In the genomic region with DNA sequence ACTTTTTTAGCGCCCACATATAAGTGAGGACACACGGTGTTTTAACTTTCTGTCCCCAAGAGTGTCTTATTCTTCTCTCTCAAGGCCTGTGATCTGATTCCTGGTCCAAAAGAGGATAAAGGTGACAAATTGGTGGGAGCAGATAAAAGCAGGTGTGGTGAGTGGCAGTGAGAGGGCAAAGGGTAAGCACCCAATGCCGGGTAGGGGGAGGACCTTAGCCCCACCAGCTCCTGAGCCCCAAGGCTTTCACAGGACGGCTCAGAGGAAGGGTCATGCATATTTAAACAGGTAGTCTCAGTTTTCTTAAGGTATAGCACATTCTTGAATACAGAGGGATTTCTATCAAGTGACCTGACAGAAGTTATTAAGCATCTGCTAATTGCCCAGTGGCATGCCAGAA, we compare ENCODE assay signal across 16 cellular contexts. TPM values are rescaled to one million over a fixed set of nuclear protein-coding genes. Genes with fewer than 3 reads are reported as not detected.
DNase-seq lines count a peak whose midpoint lies in the region; ATAC-seq, FAIRE-seq and TF ChIP-seq lines count a peak whose summit lies in the region.
"Had no signal": no experiment of that assay in that cellular context is flagged by ENCODE, and none has a peak within 500 bp of the region (broad histone marks: within the 10 kb centered on the region; RNA-seq: fewer than 3 reads in every experiment).

No MANE protein-coding gene starts in this region.

- H3K27ac Mint-ChIP-seq in activated CD4-positive, alpha-beta memory T cell treated with anti-CD3 and anti-CD28 coated beads, Interleukin-2, amount 10 ng/mL, durations not matched to agents 7 days and 5 days: peak overlapping the region; percentile 9
- no peak overlapping the region for H3K27ac Mint-ChIP-seq in activated CD4-positive, alpha-beta memory T cell treated with anti-CD3 and anti-CD28 coated beads for 36 hours
- H3K27ac Mint-ChIP-seq in CD8-positive, alpha-beta T cell: peak overlapping the region; percentile 52
- peak overlapping the region; percentile 21 for H3K27ac Mint-ChIP-seq in activated naive CD8-positive, alpha-beta T cell treated with anti-CD3 and anti-CD28 coated beads for 36 hours
- H3K27ac Mint-ChIP-seq in naive thymus-derived CD4-positive, alpha-beta T cell: peak overlapping the region in 7 of 9 donors; percentile 4 to 67 (median 56)

- no peaks in the 10 kb centered on the region for H3K9me3 ChIP-seq in CD8-positive, alpha-beta T cell (ENCODE audit: low read length)
- no peaks in the 10 kb centered on the region for H3K9me3 ChIP-seq in naive thymus-derived CD4-positive, alpha-beta T cell (ENCODE audit: control insufficient read depth in 2 of 3, low read length in 3 of 3)
- H3K9me3 ChIP-seq: HAP-1 had no signal

- H3K4me3 Mint-ChIP-seq in activated CD4-positive, alpha-beta memory T cell treated with anti-CD3 and anti-CD28 coated beads, Interleukin-2, amount 10 ng/mL, durations not matched to agents 7 days and 5 days: no peak overlapping the region
- no peak overlapping the region for H3K4me3 Mint-ChIP-seq in activated CD4-positive, alpha-beta memory T cell treated with anti-CD3 and anti-CD28 coated beads for 36 hours
- H3K4me3 Mint-ChIP-seq in CD8-positive, alpha-beta T cell: no peak overlapping the region
- no peak overlapping the region for H3K4me3 Mint-ChIP-seq in activated naive CD8-positive, alpha-beta T cell treated with anti-CD3 and anti-CD28 coated beads for 36 hours
- no peak overlapping the region for H3K4me3 Mint-ChIP-seq in naive thymus-derived CD4-positive, alpha-beta T cell

- peaks cover 56% of the 10 kb centered on the region for H3K36me3 ChIP-seq in CD8-positive, alpha-beta T cell (ENCODE audit: insufficient read depth, low read length)
- peaks cover 15 to 95% (median 16%) of the 10 kb centered on the region in 3 experiments for H3K36me3 ChIP-seq in naive thymus-derived CD4-positive, alpha-beta T cell (ENCODE audit: control insufficient read depth in 2 of 3, insufficient read depth in 3 of 3, low read length in 3 of 3)

- POLR2A ChIA-PET in activated CD4-positive, alpha-beta memory T cell treated with anti-CD3 and anti-CD28 coated beads, Interleukin-2, amount 10 ng/mL, durations not matched to agents 7 days and 5 days (lab: Charles Lee): interaction anchor here (1.2 to 2.3 kb wide), 4 partner anchors 18 to 369 kb away, joined by 3 to 13 read pairs (median 4); no protein-coding TSS in a partner anchor
- POLR2A ChIA-PET in activated CD4-positive, alpha-beta memory T cell treated with anti-CD3 and anti-CD28 coated beads for 36 hours (lab: Charles Lee): interaction anchor here (0.7 to 1.2 kb wide), 2 partner anchors 20 to 474 kb away, joined by 3 to 4 read pairs; partner anchors contain the start of gene TMEM63A
- POLR2A ChIA-PET in CD8-positive, alpha-beta T cell (lab: Charles Lee): no interaction called here
- POLR2A ChIA-PET in naive thymus-derived CD4-positive, alpha-beta T cell (lab: Charles Lee): interaction anchor here (0.6 to 0.9 kb wide), 3 partner anchors 11 to 157 kb away, joined by 3 to 5 read pairs (median 5); no protein-coding TSS in a partner anchor

- ATAC-seq in CD8-positive, alpha-beta T cell: no peak
- no peak for ATAC-seq in naive thymus-derived CD4-positive, alpha-beta T cell

- peaks cover 86% of the 10 kb centered on the region for H3K36me3 Mint-ChIP-seq in activated CD4-positive, alpha-beta memory T cell treated with anti-CD3 and anti-CD28 coated beads, Interleukin-2, amount 10 ng/mL, durations not matched to agents 7 days and 5 days (ENCODE audit: low read depth)
- peaks cover 58% of the 10 kb centered on the region for H3K36me3 Mint-ChIP-seq in activated CD4-positive, alpha-beta memory T cell treated with anti-CD3 and anti-CD28 coated beads for 36 hours
- H3K36me3 Mint-ChIP-seq in CD8-positive, alpha-beta T cell: peaks cover 92% of the 10 kb centered on the region
- peaks cover 38% of the 10 kb centered on the region for H3K36me3 Mint-ChIP-seq in activated naive CD8-positive, alpha-beta T cell treated with anti-CD3 and anti-CD28 coated beads for 36 hours
- peaks cover 9 to 75% (median 38%) of the 10 kb centered on the region in 5 donors for H3K36me3 Mint-ChIP-seq in naive thymus-derived CD4-positive, alpha-beta T cell

- H3K9me3 Mint-ChIP-seq in activated CD4-positive, alpha-beta memory T cell treated with anti-CD3 and anti-CD28 coated beads, Interleukin-2, amount 10 ng/mL, durations not matched to agents 7 days and 5 days: no peaks in the 10 kb centered on the region
- H3K9me3 Mint-ChIP-seq in activated CD4-positive, alpha-beta memory T cell treated with anti-CD3 and anti-CD28 coated beads for 36 hours: no peaks in the 10 kb centered on the region
- no peaks in the 10 kb centered on the region for H3K9me3 Mint-ChIP-seq in CD8-positive, alpha-beta T cell
- no peaks in the 10 kb centered on the region for H3K9me3 Mint-ChIP-seq in activated naive CD8-positive, alpha-beta T cell treated with anti-CD3 and anti-CD28 coated beads for 36 hours
- H3K9me3 Mint-ChIP-seq in naive thymus-derived CD4-positive, alpha-beta T cell: no peaks in the 10 kb centered on the region

- H3K27ac ChIP-seq in CD8-positive, alpha-beta T cell (ENCODE audit: low read depth, low read length): no peak overlapping the region
- no peak overlapping the region for H3K27ac ChIP-seq in naive thymus-derived CD4-positive, alpha-beta T cell (ENCODE audit: low read depth, low read length)

- H3K4me3 ChIP-seq in CD8-positive, alpha-beta T cell (ENCODE audit: low read depth, low read length): no peak overlapping the region
- H3K4me3 ChIP-seq in naive thymus-derived CD4-positive, alpha-beta T cell (ENCODE audit: low read length): no peak overlapping the region
- H3K4me3 ChIP-seq: HAP-1 had no signal

- H3K27me3 ChIP-seq in CD8-positive, alpha-beta T cell (ENCODE audit: insufficient read depth, low read length): no peaks in the 10 kb centered on the region
- H3K27me3 ChIP-seq in naive thymus-derived CD4-positive, alpha-beta T cell (ENCODE audit: control insufficient read depth in 2 of 2, insufficient read depth in 2 of 2, low read length in 2 of 2): no peaks in the 10 kb centered on the region

- no peak for DNase-seq in activated CD4-positive, alpha-beta memory T cell treated with anti-CD3 and anti-CD28 coated beads, Interleukin-2, amount 10 ng/mL, durations not matched to agents 7 days and 5 days
- no peak for DNase-seq in activated CD4-positive, alpha-beta memory T cell treated with anti-CD3 and anti-CD28 coated beads for 36 hours
- DNase-seq in CD8-positive, alpha-beta T cell: no peak
- no peak for DNase-seq in activated naive CD8-positive, alpha-beta T cell treated with anti-CD3 and anti-CD28 coated beads for 36 hours
- no peak for DNase-seq in naive thymus-derived CD4-positive, alpha-beta T cell
- DNase-seq in medulla oblongata (ENCODE audit: extremely low spot score) (no peak), RCC 7860 (ENCODE audit: low spot score) (no peak), activated gamma-delta T cell (lab: John Stamatoyannopoulos, UW) (no peak)
- DNase-seq: C1 segment of cervical spinal cord, COR-L47, NCI-H1048, NCI-H1694, NCI-H226, NCI-H526, RPMI8226 had no signal

- intact Hi-C loops in activated CD4-positive, alpha-beta memory T cell treated with anti-CD3 and anti-CD28 coated beads for 36 hours (cut with micrococcal nuclease): no loop called here
- intact Hi-C loops in CD8-positive, alpha-beta T cell (cut with DNase I, micrococcal nuclease): no loop called here
- intact Hi-C loops in naive thymus-derived CD4-positive, alpha-beta T cell (cut with micrococcal nuclease): no loop called here

- no peaks in the 10 kb centered on the region for H3K27me3 Mint-ChIP-seq in activated CD4-positive, alpha-beta memory T cell treated with anti-CD3 and anti-CD28 coated beads, Interleukin-2, amount 10 ng/mL, durations not matched to agents 7 days and 5 days
- H3K27me3 Mint-ChIP-seq in activated CD4-positive, alpha-beta memory T cell treated with anti-CD3 and anti-CD28 coated beads for 36 hours: no peaks in the 10 kb centered on the region
- H3K27me3 Mint-ChIP-seq in CD8-positive, alpha-beta T cell (ENCODE audit: low read depth): no peaks in the 10 kb centered on the region
- H3K27me3 Mint-ChIP-seq in activated naive CD8-positive, alpha-beta T cell treated with anti-CD3 and anti-CD28 coated beads for 36 hours: no peaks in the 10 kb centered on the region
- H3K27me3 Mint-ChIP-seq in naive thymus-derived CD4-positive, alpha-beta T cell: no peaks in the 10 kb centered on the region

- no peaks in the 10 kb centered on the region for H3K4me1 ChIP-seq in CD8-positive, alpha-beta T cell (ENCODE audit: insufficient read depth, low read length)
- no peaks in the 10 kb centered on the region for H3K4me1 ChIP-seq in naive thymus-derived CD4-positive, alpha-beta T cell (ENCODE audit: control insufficient read depth in 2 of 2, insufficient read depth in 2 of 2, low read length in 2 of 2)

- peaks cover 2% of the 10 kb centered on the region for H3K4me1 Mint-ChIP-seq in activated CD4-positive, alpha-beta memory T cell treated with anti-CD3 and anti-CD28 coated beads, Interleukin-2, amount 10 ng/mL, durations not matched to agents 7 days and 5 days
- no peaks in the 10 kb centered on the region for H3K4me1 Mint-ChIP-seq in activated CD4-positive, alpha-beta memory T cell treated with anti-CD3 and anti-CD28 coated beads for 36 hours (ENCODE audit: low read depth)
- peaks cover 9% of the 10 kb centered on the region for H3K4me1 Mint-ChIP-seq in CD8-positive, alpha-beta T cell (ENCODE audit: low read depth)
- H3K4me1 Mint-ChIP-seq in activated naive CD8-positive, alpha-beta T cell treated with anti-CD3 and anti-CD28 coated beads for 36 hours: peaks cover 5% of the 10 kb centered on the region
- H3K4me1 Mint-ChIP-seq in naive thymus-derived CD4-positive, alpha-beta T cell: peaks cover 8 to 20% (median 12%) of the 10 kb centered on the region in 7 donors

- no peak for FAIRE-seq in RCC 7860 (lab: Jason Lieb, UNC)

- TF ChIP-seq CTCF in CD8-positive, alpha-beta T cell (IDR thresholded peaks at IDR 0.05): no peak

- CTCF ChIA-PET in activated CD4-positive, alpha-beta memory T cell treated with anti-CD3 and anti-CD28 coated beads, Interleukin-2, amount 10 ng/mL, durations not matched to agents 7 days and 5 days (lab: Charles Lee): no interaction called here
- CTCF ChIA-PET in activated CD4-positive, alpha-beta memory T cell treated with anti-CD3 and anti-CD28 coated beads for 36 hours (lab: Charles Lee): interaction anchor here (1.0 kb wide), 1 partner anchor 67 kb away, joined by 3 read pairs; no protein-coding TSS in a partner anchor
- CTCF ChIA-PET in CD8-positive, alpha-beta T cell (lab: Charles Lee): interaction anchor here (1.1 to 1.4 kb wide), 2 partner anchors 16 to 89 kb away, joined by 3 read pairs; no protein-coding TSS in a partner anchor
- CTCF ChIA-PET in naive thymus-derived CD4-positive, alpha-beta T cell (lab: Charles Lee): no interaction called here

RNA-seq across cellular contexts. Expression of gene LBR, which starts 19.6 kb away (rescaled TPM):
- 100 to 1,000 TPM; 251 to 259 TPM for total RNA-seq in activated CD4-positive, alpha-beta memory T cell treated with anti-CD3 and anti-CD28 coated beads, Interleukin-2, amount 10 ng/mL, durations not matched to agents 7 days and 5 days
- 100 to 1,000 TPM; 146 to 148 TPM for total RNA-seq in activated CD4-positive, alpha-beta memory T cell treated with anti-CD3 and anti-CD28 coated beads for 36 hours
- total RNA-seq in CD8-positive, alpha-beta T cell: 100 to 1,000 TPM; 105 TPM
- total RNA-seq in activated naive CD8-positive, alpha-beta T cell treated with anti-CD3 and anti-CD28 coated beads for 36 hours: 100 to 1,000 TPM; 128 to 140 TPM
- 100 to 1,000 TPM; 104 to 220 (median 132) TPM for total RNA-seq in naive thymus-derived CD4-positive, alpha-beta T cell
- polyA plus RNA-seq in naive thymus-derived CD4-positive, alpha-beta T cell: 100 to 1,000 TPM; 115 to 117 TPM

Comparison
In these comparisons a context has a peak if more than half of its experiments do, and no peak if none do; other contexts are left out.
1. CTCF ChIA-PET loops: an anchor here in activated CD4-positive, alpha-beta memory T cell treated with anti-CD3 and anti-CD28 coated beads for 36 hours (1.0 kb wide) and CD8-positive, alpha-beta T cell (1.1 to 1.4 kb wide); none called in activated CD4-positive, alpha-beta memory T cell treated with anti-CD3 and anti-CD28 coated beads, Interleukin-2, amount 10 ng/mL, durations not matched to agents 7 days and 5 days and naive thymus-derived CD4-positive, alpha-beta T cell.